In the genomic region with DNA sequence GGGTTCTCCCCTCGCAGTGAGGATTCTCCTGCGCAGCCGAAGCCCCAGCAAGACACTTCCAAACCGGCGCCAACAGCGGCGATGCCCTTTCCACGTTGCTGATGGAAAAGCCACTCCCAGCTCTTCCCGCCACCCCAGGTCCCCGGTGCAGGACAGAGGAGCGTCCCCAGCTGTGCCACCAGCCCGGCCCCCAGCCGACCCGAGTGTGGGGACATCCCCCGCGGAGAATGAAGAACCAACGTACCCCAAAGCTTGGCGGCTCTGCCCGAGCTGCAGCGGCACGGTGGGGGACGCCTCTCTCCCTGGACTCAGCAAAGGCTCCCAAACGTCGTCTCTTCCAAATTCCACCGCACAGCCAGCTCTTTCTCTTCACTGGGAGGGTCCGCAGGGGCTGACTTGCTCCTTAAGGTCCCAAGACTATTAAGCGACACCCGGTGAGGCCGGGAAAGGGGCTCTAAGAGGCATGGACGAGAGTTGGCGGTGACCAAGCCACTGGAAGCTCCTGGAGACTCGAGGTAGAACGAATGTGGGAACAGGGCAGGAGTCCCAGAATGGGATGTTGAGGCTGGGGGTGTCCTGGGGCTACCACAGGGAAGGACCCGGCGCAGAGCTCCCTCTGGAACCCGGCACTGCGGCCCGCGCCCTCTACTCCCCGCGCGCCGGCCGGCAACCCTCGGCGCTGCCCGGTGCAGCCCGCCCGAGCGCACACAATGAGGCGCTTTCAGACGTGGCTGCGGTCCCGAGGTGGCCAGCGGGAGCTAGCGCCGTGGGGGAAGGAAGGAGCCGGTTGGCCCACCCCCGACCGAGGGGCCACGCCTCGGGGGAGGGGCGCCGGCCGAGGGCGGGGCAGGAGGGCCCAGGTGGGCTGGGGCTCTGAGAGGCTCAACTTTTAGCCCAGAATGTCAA, we compare ENCODE assay signal across 8 cellular contexts. TPM values are rescaled to one million over a fixed set of nuclear protein-coding genes. Genes with fewer than 3 reads are reported as not detected.
DNase-seq lines count a peak whose midpoint lies in the region; ATAC-seq and TF ChIP-seq lines count a peak whose summit lies in the region.

A gene (minus strand): TSS at position 746 of the 906 bp plus-strand sequence. CDS start 15,613 bp downstream, outside the sequence.

- H3K4me1 ChIP-seq in fibroblast of lung (ENCODE audit: control insufficient read depth, extremely low read depth, insufficient read depth, low read length) (no peaks in the 10 kb centered on the region), BE2C (peaks cover 18% of the 10 kb centered on the region)

- POLR2A ChIA-PET in activated CD4-positive, alpha-beta T cell treated with anti-CD3 and anti-CD28 coated beads for 36 hours (lab: Charles Lee), result interaction anchor here (0.5 kb wide), 1 partner anchor 29 kb away, joined by 6 read pairs; no protein-coding TSS in a partner anchor
- POLR2A ChIA-PET in activated CD4-positive, alpha-beta memory T cell treated with anti-CD3 and anti-CD28 coated beads, Interleukin-2, amount 10 ng/mL, durations not matched to agents 7 days and 5 days (lab: Charles Lee), result no interaction called here

- H3K27me3 ChIP-seq in fibroblast of lung (ENCODE audit: control insufficient read depth, insufficient read depth, low read length), result peaks cover 5% of the 10 kb centered on the region
- H3K27me3 ChIP-seq in BE2C, result no peaks in the 10 kb centered on the region

- H3K27me3 Mint-ChIP-seq in activated CD4-positive, alpha-beta T cell treated with anti-CD3 and anti-CD28 coated beads for 36 hours, result peaks cover 27% of the 10 kb centered on the region
- H3K27me3 Mint-ChIP-seq in activated CD4-positive, alpha-beta memory T cell treated with anti-CD3 and anti-CD28 coated beads, Interleukin-2, amount 10 ng/mL, durations not matched to agents 7 days and 5 days, result peaks cover 26% of the 10 kb centered on the region
- peaks cover 29% of the 10 kb centered on the region for H3K27me3 Mint-ChIP-seq in nephron (ENCODE audit: low read depth)

- no peaks in the 10 kb centered on the region for H3K36me3 ChIP-seq in fibroblast of lung (ENCODE audit: control insufficient read depth, insufficient read depth, low read length)
- H3K36me3 ChIP-seq in BE2C, result no peaks in the 10 kb centered on the region

- H3K79me2 ChIP-seq in fibroblast of lung (ENCODE audit: control insufficient read depth, insufficient read depth, low read length), result no peaks in the 10 kb centered on the region

- peak; percentile 75 for ATAC-seq in activated CD4-positive, alpha-beta T cell treated with anti-CD3 and anti-CD28 coated beads for 36 hours
- peak; percentile 72 for ATAC-seq in HG02852 (IDR thresholded peaks at IDR 0.05; ENCODE audit: unreplicated experiment)

- no peaks in the 10 kb centered on the region for H3K36me3 Mint-ChIP-seq in activated CD4-positive, alpha-beta T cell treated with anti-CD3 and anti-CD28 coated beads for 36 hours (ENCODE audit: low read depth)
- no peaks in the 10 kb centered on the region for H3K36me3 Mint-ChIP-seq in activated CD4-positive, alpha-beta memory T cell treated with anti-CD3 and anti-CD28 coated beads, Interleukin-2, amount 10 ng/mL, durations not matched to agents 7 days and 5 days (ENCODE audit: low read depth)
- no peaks in the 10 kb centered on the region for H3K36me3 Mint-ChIP-seq in nephron (ENCODE audit: low read depth)

- no peak within 1 kb of the TSS for H3K27ac ChIP-seq in fibroblast of lung (ENCODE audit: insufficient read depth, low read length)

- CTCF ChIA-PET in activated CD4-positive, alpha-beta T cell treated with anti-CD3 and anti-CD28 coated beads for 36 hours (lab: Charles Lee), result interaction anchor here (0.8 to 1.2 kb wide), 3 partner anchors 8 to 340 kb away, joined by 3 to 4 read pairs (median 3); no protein-coding TSS in a partner anchor
- CTCF ChIA-PET in activated CD4-positive, alpha-beta memory T cell treated with anti-CD3 and anti-CD28 coated beads, Interleukin-2, amount 10 ng/mL, durations not matched to agents 7 days and 5 days (lab: Charles Lee), result interaction anchor here (1.0 kb wide), 1 partner anchor 22 kb away, joined by 5 read pairs; no protein-coding TSS in a partner anchor

- H3K9me3 ChIP-seq in fibroblast of lung (ENCODE audit: control insufficient read depth, insufficient read depth, low read depth, low read length) (no peaks in the 10 kb centered on the region), BE2C (no peaks in the 10 kb centered on the region)

- H3K27ac Mint-ChIP-seq in activated CD4-positive, alpha-beta T cell treated with anti-CD3 and anti-CD28 coated beads for 36 hours, result no peak within 1 kb of the TSS
- no peak within 1 kb of the TSS for H3K27ac Mint-ChIP-seq in activated CD4-positive, alpha-beta memory T cell treated with anti-CD3 and anti-CD28 coated beads, Interleukin-2, amount 10 ng/mL, durations not matched to agents 7 days and 5 days
- H3K27ac Mint-ChIP-seq in nephron, result peak within 1 kb of the TSS in 1 of 3 experiments; percentile 69

- H3K4me3 Mint-ChIP-seq in activated CD4-positive, alpha-beta T cell treated with anti-CD3 and anti-CD28 coated beads for 36 hours, result peak within 1 kb of the TSS; percentile 44
- no peak within 1 kb of the TSS for H3K4me3 Mint-ChIP-seq in activated CD4-positive, alpha-beta memory T cell treated with anti-CD3 and anti-CD28 coated beads, Interleukin-2, amount 10 ng/mL, durations not matched to agents 7 days and 5 days
- peak within 1 kb of the TSS; percentile 87 to 89 (median 87) for H3K4me3 Mint-ChIP-seq in nephron

- H3K4me3 ChIP-seq in fibroblast of lung (replicated peaks in 1 of 4; ENCODE audit: control extremely low read depth in 1 of 4, insufficient read depth in 1 of 4, low read depth in 3 of 4, low read length in 4 of 4) (peak within 1 kb of the TSS; percentile 6 to 42 (median 24)), BE2C (ENCODE audit: low read depth, low read length) (no peak within 1 kb of the TSS)

- no peaks in the 10 kb centered on the region for H4K20me1 ChIP-seq in fibroblast of lung (ENCODE audit: control insufficient read depth, extremely low read depth, insufficient read depth, low read length)

- no peaks in the 10 kb centered on the region for H3K9me3 Mint-ChIP-seq in activated CD4-positive, alpha-beta T cell treated with anti-CD3 and anti-CD28 coated beads for 36 hours (ENCODE audit: low read depth)
- no peaks in the 10 kb centered on the region for H3K9me3 Mint-ChIP-seq in activated CD4-positive, alpha-beta memory T cell treated with anti-CD3 and anti-CD28 coated beads, Interleukin-2, amount 10 ng/mL, durations not matched to agents 7 days and 5 days
- no peaks in the 10 kb centered on the region for H3K9me3 Mint-ChIP-seq in nephron

- DNase-seq in activated CD4-positive, alpha-beta T cell treated with anti-CD3 and anti-CD28 coated beads for 36 hours, result peak; percentile 41
- no peak for DNase-seq in activated CD4-positive, alpha-beta T cell treated with anti-CD3 and anti-CD28 coated beads for 1 hour
- peak; percentile 20 for DNase-seq in activated CD4-positive, alpha-beta memory T cell treated with anti-CD3 and anti-CD28 coated beads, Interleukin-2, amount 10 ng/mL, durations not matched to agents 7 days and 5 days
- DNase-seq in fibroblast of lung (ENCODE audit: low read depth in 2 of 2) (peak in 1 of 2 donors; percentile 52), OCI-M2 (lab: John Stamatoyannopoulos, UW; ENCODE audit: unreplicated experiment) (no peak), BE2C (no peak)

- H2AFZ ChIP-seq in fibroblast of lung (ENCODE audit: low read length), result peak within 1 kb of the TSS; percentile 34

- peaks cover 9% of the 10 kb centered on the region for H3K4me1 Mint-ChIP-seq in activated CD4-positive, alpha-beta T cell treated with anti-CD3 and anti-CD28 coated beads for 36 hours
- H3K4me1 Mint-ChIP-seq in activated CD4-positive, alpha-beta memory T cell treated with anti-CD3 and anti-CD28 coated beads, Interleukin-2, amount 10 ng/mL, durations not matched to agents 7 days and 5 days, result peaks cover 8% of the 10 kb centered on the region
- peaks cover 19% of the 10 kb centered on the region for H3K4me1 Mint-ChIP-seq in nephron

- peak within 1 kb of the TSS; percentile 84 for H3K4me2 ChIP-seq in fibroblast of lung (ENCODE audit: extremely low read depth, insufficient read depth, low read length)

- intact Hi-C loops in activated CD4-positive, alpha-beta T cell treated with anti-CD3 and anti-CD28 coated beads for 36 hours (cut with DNase I, micrococcal nuclease), result no loop called here

- H3K9ac ChIP-seq in fibroblast of lung (ENCODE audit: insufficient read depth, low read length), result no peak within 1 kb of the TSS

- TF ChIP-seq CTCF in fibroblast of lung (conservative IDR thresholded peaks at IDR 0.05 in 1 of 2, IDR thresholded peaks at IDR 0.05 in 1 of 2; ENCODE audit: low read depth in 1 of 2, low read length in 2 of 2) (no peak), nephron (IDR thresholded peaks at IDR 0.05; ENCODE audit: unreplicated experiment in 3 of 3) (no peak), BE2C (IDR thresholded peaks at IDR 0.05; ENCODE audit: low read depth, low read length) (no peak)

RNA-seq across cellular contexts. Expression of the gene that starts here (rescaled TPM):
- total RNA-seq in activated CD4-positive, alpha-beta T cell treated with anti-CD3 and anti-CD28 coated beads for 36 hours, result not detected
- total RNA-seq in activated CD4-positive, alpha-beta memory T cell treated with anti-CD3 and anti-CD28 coated beads, Interleukin-2, amount 10 ng/mL, durations not matched to agents 7 days and 5 days, result not detected
- 0.17 and 0.26 TPM in 2 replicates for total RNA-seq in fibroblast of lung
- 0.02 and 0.16 TPM in 2 replicates for polyA plus RNA-seq in fibroblast of lung
- polyA plus RNA-seq in fibroblast of lung (2012), result 0.02 and 0.15 TPM in 2 replicates
- 0.11 TPM in 1 of 2 replicates, not detected in the other for polyA minus RNA-seq in fibroblast of lung (ENCODE audit: low replicate concordance)
- polyA plus RNA-seq in BE2C (2012; ENCODE audit: insufficient read depth, insufficient read length, low read depth), result 0.17 TPM

Comparison
In these comparisons a context has a peak if more than half of its experiments do, and no peak if none do; other contexts are left out.
1. Peak in DNase-seq and ATAC-seq in activated CD4-positive, alpha-beta T cell treated with anti-CD3 and anti-CD28 coated beads for 36 hours; RNA of the gene not detected or under 1 TPM.
2. Peak in DNase-seq in activated CD4-positive, alpha-beta memory T cell treated with anti-CD3 and anti-CD28 coated beads, Interleukin-2, amount 10 ng/mL, durations not matched to agents 7 days and 5 days; RNA of the gene not detected or under 1 TPM.